Comparison of ENCODE assay signal across 29 cellular contexts in the genomic region with DNA sequence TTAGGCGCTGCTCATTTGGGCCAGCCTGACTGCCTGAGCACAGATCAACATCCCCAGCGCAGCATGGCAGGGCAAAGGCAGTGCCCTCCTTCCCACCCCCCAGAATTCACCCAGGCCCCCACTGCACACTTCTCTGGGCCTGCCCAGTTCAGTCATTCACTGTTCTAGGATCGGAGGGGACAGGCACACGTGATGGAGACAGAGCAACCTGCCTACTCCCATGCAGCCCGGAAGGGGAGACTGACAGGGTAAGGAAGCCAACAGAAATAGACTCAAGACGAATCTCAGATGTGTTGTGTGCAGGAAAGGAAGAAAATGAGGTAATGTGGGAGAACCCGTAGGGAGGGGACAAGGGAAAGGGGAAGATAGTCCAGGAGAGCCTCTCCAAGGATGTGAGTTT.
"Had no signal": no experiment of that assay in that cellular context is flagged by ENCODE, and none has a peak within 500 bp of the region (broad histone marks: within the 10 kb centered on the region; RNA-seq: fewer than 3 reads in every experiment).

No MANE protein-coding gene starts in this region.

- H3K4me1 Mint-ChIP-seq: activated CD4-positive, alpha-beta T cell treated with anti-CD3 and anti-CD28 coated beads for 36 hours; activated CD4-positive, alpha-beta T cell treated with anti-CD3 and anti-CD28 coated beads, Interleukin-2, amount 10 ng/mL, durations not matched to agents 7 days and 5 days; activated naive CD4-positive, alpha-beta T cell treated with anti-CD3 and anti-CD28 coated beads, Interleukin-2, amount 50 U/mL, for 24 hours had no signal

- H3K27ac Mint-ChIP-seq: activated CD4-positive, alpha-beta T cell treated with anti-CD3 and anti-CD28 coated beads for 36 hours; activated CD4-positive, alpha-beta T cell treated with anti-CD3 and anti-CD28 coated beads, Interleukin-2, amount 10 ng/mL, durations not matched to agents 7 days and 5 days; activated CD8-positive, alpha-beta T cell treated with anti-CD3 and anti-CD28 coated beads, Interleukin-2, amount 10 ng/mL, durations not matched to agents 7 days and 5 days; activated naive CD4-positive, alpha-beta T cell treated with anti-CD3 and anti-CD28 coated beads, Interleukin-2, amount 50 U/mL, for 24 hours; activated naive CD8-positive, alpha-beta T cell treated with anti-CD3 and anti-CD28 coated beads, Interleukin-2, amount 10 ng/mL, durations not matched to agents 7 days and 5 days; activated T-cell treated with anti-CD3 and anti-CD28 coated beads, Interleukin-2, amount 50 U/mL, for 24 hours; activated T-helper 2 cell treated with anti-CD3 and anti-CD28 coated beads, Interferon-gamma antibody, Interleukin-2, Interleukin-4, amounts not matched to agents 10 μg/mL and 5 μg/mL and 100 μg/mL, durations not matched to agents 14 hours and 24 hours and 36 hours; WTC11 had no signal

- ATAC-seq: activated CD4-positive, alpha-beta T cell treated with anti-CD3 and anti-CD28 coated beads for 36 hours; activated CD4-positive, CD25-positive, alpha-beta regulatory T cell treated with anti-CD3 and anti-CD28 coated beads, Interleukin-2, amount 50 U/mL, for 24 hours; activated CD8-positive, alpha-beta T cell treated with anti-CD3 and anti-CD28 coated beads, Interleukin-2, amount 10 ng/mL, durations not matched to agents 7 days and 5 days; WTC11 had no signal

- H3K4me3 ChIP-seq: ascending aorta, cardiac muscle cell, SK-N-MC had no signal

- H3K9me3 Mint-ChIP-seq: activated CD4-positive, alpha-beta T cell treated with anti-CD3 and anti-CD28 coated beads, Interleukin-2, amount 10 ng/mL, durations not matched to agents 7 days and 5 days; activated naive CD4-positive, alpha-beta T cell treated with anti-CD3 and anti-CD28 coated beads, Interleukin-2, amount 50 U/mL, for 24 hours; activated naive CD8-positive, alpha-beta T cell treated with anti-CD3 and anti-CD28 coated beads, Interleukin-2, amount 10 ng/mL, durations not matched to agents 7 days and 5 days; activated T-cell treated with anti-CD3 and anti-CD28 coated beads, Interleukin-2, amount 50 U/mL, for 24 hours; activated T-helper 2 cell treated with anti-CD3 and anti-CD28 coated beads, Interferon-gamma antibody, Interleukin-2, Interleukin-4, amounts not matched to agents 10 μg/mL and 5 μg/mL and 100 μg/mL, durations not matched to agents 14 hours and 24 hours and 36 hours; WTC11 had no signal

- H3K27me3 Mint-ChIP-seq: activated naive CD8-positive, alpha-beta T cell treated with anti-CD3 and anti-CD28 coated beads, Interleukin-2, amount 10 ng/mL, durations not matched to agents 7 days and 5 days had no signal

- H3K36me3 Mint-ChIP-seq: activated naive CD4-positive, alpha-beta T cell treated with anti-CD3 and anti-CD28 coated beads, Interleukin-2, amount 50 U/mL, for 24 hours; activated naive CD8-positive, alpha-beta T cell treated with anti-CD3 and anti-CD28 coated beads, Interleukin-2, amount 10 ng/mL, durations not matched to agents 7 days and 5 days; WTC11 had no signal

- H3K4me3 Mint-ChIP-seq: activated CD4-positive, alpha-beta T cell treated with anti-CD3 and anti-CD28 coated beads for 36 hours; activated CD4-positive, alpha-beta T cell treated with anti-CD3 and anti-CD28 coated beads, Interleukin-2, amount 10 ng/mL, durations not matched to agents 7 days and 5 days; activated CD8-positive, alpha-beta T cell treated with anti-CD3 and anti-CD28 coated beads, Interleukin-2, amount 10 ng/mL, durations not matched to agents 7 days and 5 days; activated naive CD4-positive, alpha-beta T cell treated with anti-CD3 and anti-CD28 coated beads, Interleukin-2, amount 50 U/mL, for 24 hours; activated naive CD8-positive, alpha-beta T cell treated with anti-CD3 and anti-CD28 coated beads, Interleukin-2, amount 10 ng/mL, durations not matched to agents 7 days and 5 days; activated T-cell treated with anti-CD3 and anti-CD28 coated beads, Interleukin-2, amount 50 U/mL, for 24 hours; WTC11 had no signal

- DNase-seq: activated CD4-positive, alpha-beta T cell treated with anti-CD3 and anti-CD28 coated beads for 36 hours; activated CD4-positive, alpha-beta T cell treated with anti-CD3 and anti-CD28 coated beads, Interleukin-2, amount 10 ng/mL, durations not matched to agents 7 days and 5 days; activated CD4-positive, alpha-beta T cell treated with anti-CD3 and anti-CD28 coated beads, Interleukin-2, amount 50 U/mL, for 48 hours; activated CD8-positive, alpha-beta T cell treated with anti-CD3 and anti-CD28 coated beads, Interleukin-2, amount 10 ng/mL, durations not matched to agents 7 days and 5 days; activated gamma-delta T cell; activated naive CD4-positive, alpha-beta T cell treated with Interleukin-2 at 50 U/mL for 16 hours; activated naive CD8-positive, alpha-beta T cell treated with anti-CD3 and anti-CD28 coated beads, Interleukin-2, amount 10 ng/mL, durations not matched to agents 7 days and 5 days; activated T-cell treated with anti-CD3 and anti-CD28 coated beads, Interleukin-2, amount 50 U/mL, for 24 hours; amygdala; MM.1S; MV-4-11; NCI-H1092; NCI-H1436 treated with DMSO at 0.1 percent for 48 hours; NCI-H1694 treated with DMSO at 0.1 percent for 48 hours; NCI-H2029; NCI-H510A; NCI-H526; NCI-H748 treated with DMSO at 0.1 percent for 48 hours; OCI-M1; Right ventricle myocardium superior; T1000 had no signal

- H3K4me1 ChIP-seq: ascending aorta had no signal

- H3K36me3 ChIP-seq: ascending aorta, cardiac muscle cell had no signal

- H3K27ac ChIP-seq: ascending aorta, cardiac muscle cell, KMS-11, SK-N-MC had no signal

- H3K9me3 ChIP-seq: ascending aorta had no signal

- H3K27me3 ChIP-seq: ascending aorta, cardiac muscle cell had no signal
